1 cellular context compared by ENCODE assay signal in genomic region chr14:91554535-91555332, GRCh38.
TF ChIP-seq lines count a peak whose summit lies in the region.

No MANE protein-coding gene starts in this region.

TF ChIP-seq in HepG2, 621 proteins besides CTCF, POLR2A, EP300 and RAD21 (continued from another document):
- TF ChIP-seq ZNF574 (CRISPR knock-in tag; IDR thresholded peaks at IDR 0.05) (0 out of 2 replicates have a peak, but pooled peaks have one; percentile 31), ZNF318 (CRISPR knock-in tag; IDR thresholded peaks at IDR 0.05) (0 out of 2 replicates have a peak, but pooled peaks have one; percentile 60), ZSCAN31 (CRISPR knock-in tag; IDR thresholded peaks at IDR 0.05; ENCODE audit: low read depth) (no peak), HNF4G (IDR thresholded peaks at IDR 0.05; ENCODE audit: borderline replicate concordance, low read depth, low read length) (peak; percentile 78; the same call in 1 of the 2 replicates), HNF4G (CRISPR knock-in tag; IDR thresholded peaks at IDR 0.05; ENCODE audit: borderline replicate concordance, low read depth) (peak; percentile 69), HIVEP1 (CRISPR knock-in tag; IDR thresholded peaks at IDR 0.05) (no peak; the same call in 1 of the 2 replicates), ZNF510 (CRISPR knock-in tag; IDR thresholded peaks at IDR 0.05; ENCODE audit: low read depth) (no peak), CBX2 (IDR thresholded peaks at IDR 0.05; ENCODE audit: low read depth, low read length) (no peak), CBX2 (CRISPR knock-in tag; IDR thresholded peaks at IDR 0.05; ENCODE audit: low read depth) (no peak), HMGXB4 (CRISPR knock-in tag; IDR thresholded peaks at IDR 0.05; ENCODE audit: borderline replicate concordance in 1 of 2, low read depth in 1 of 2) (peak in 1 of 2 experiments; percentile 38; a peak in 1 of 4 replicates), SAP130 (CRISPR knock-in tag; IDR thresholded peaks at IDR 0.05; ENCODE audit: low read depth) (peak; percentile 28; the same call in 1 of the 2 replicates), FOXA3 (CRISPR knock-in tag; IDR thresholded peaks at IDR 0.05) (no peak), GTF2F1 (IDR thresholded peaks at IDR 0.05; ENCODE audit: low read length) (no peak), ZNF772 (CRISPR knock-in tag; IDR thresholded peaks at IDR 0.05) (0 out of 2 replicates have a peak, but pooled peaks have one; percentile 31), MAX (IDR thresholded peaks at IDR 0.05) (peak; percentile 23; the same call in 1 of the 2 replicates), PHF21A (CRISPR knock-in tag; IDR thresholded peaks at IDR 0.05) (peak; percentile 77)
